Comparison of ENCODE assay signal across 16 cellular contexts in genomic region chr18:49025767-49026500, GRCh38.
A peak's percentile ranks its signal among the peaks of the same experiment; 100 is the strongest.
DNase-seq lines count a peak whose midpoint lies in the region; TF ChIP-seq lines count a peak whose summit lies in the region.
"Had no signal": no experiment of that assay in that cellular context is flagged by ENCODE, and none has a peak within 500 bp of the region (broad histone marks: within the 10 kb centered on the region; RNA-seq: fewer than 3 reads in every experiment).

No MANE protein-coding gene starts in this region.

- H3K4me2 ChIP-seq in BLaER1 (peak overlapping the region; percentile 86), neuronal stem cell (ENCODE audit: insufficient read depth, low read length, poor library complexity, severe bottlenecking) (no peak overlapping the region)
- H3K4me2 ChIP-seq: GM23338, smooth muscle cell had no signal

- H3K23ac ChIP-seq in neuronal stem cell (ENCODE audit: low read depth, low read length, poor library complexity), result peak overlapping the region; percentile 32

- peak overlapping the region; percentile 74 for H3K18ac ChIP-seq in neuronal stem cell (ENCODE audit: low read length)

- H3K36me3 ChIP-seq in BLaER1, result peaks cover 28% of the 10 kb centered on the region
- H3K36me3 ChIP-seq in colonic mucosa, result no peaks in the 10 kb centered on the region
- no peaks in the 10 kb centered on the region for H3K36me3 ChIP-seq in neuronal stem cell (replicated peaks in 1 of 2; ENCODE audit: control insufficient read depth in 2 of 2, insufficient read depth in 2 of 2, low read length in 2 of 2)
- H3K36me3 ChIP-seq: gastrocnemius medialis, MG63 had no signal

- H3K9ac ChIP-seq in BLaER1, result peak overlapping the region; percentile 96
- H3K9ac ChIP-seq in colonic mucosa (ENCODE audit: low read depth in 2 of 2, low read length in 2 of 2), result no peak overlapping the region
- peak overlapping the region; percentile 50 for H3K9ac ChIP-seq in neuronal stem cell (ENCODE audit: low read depth, low read length, poor library complexity)

- H2BK120ac ChIP-seq in neuronal stem cell (ENCODE audit: low read depth, low read length), result peak overlapping the region; percentile 38

- H3K9me3 ChIP-seq in BLaER1, result peaks cover 11% of the 10 kb centered on the region; the same call in 1 of the 2 replicates
- no peaks in the 10 kb centered on the region for H3K9me3 ChIP-seq in colonic mucosa
- peaks cover 0 to 4% of the 10 kb centered on the region in 2 donors for H3K9me3 ChIP-seq in neuronal stem cell (replicated peaks in 1 of 2; ENCODE audit: control insufficient read depth in 2 of 2, insufficient read depth in 1 of 2, low read depth in 1 of 2, low read length in 2 of 2)
- H3K9me3 ChIP-seq: Caco-2, gastrocnemius medialis, MG63, psoas muscle had no signal

- peak overlapping the region; percentile 76 for H2BK5ac ChIP-seq in neuronal stem cell (ENCODE audit: low read length)

- H3K4me1 ChIP-seq in BLaER1 (peaks cover 98% of the 10 kb centered on the region), colonic mucosa (no peaks in the 10 kb centered on the region), neuronal stem cell (ENCODE audit: control insufficient read depth in 2 of 2, insufficient read depth in 1 of 2, low read depth in 1 of 2, low read length in 2 of 2) (no peaks in the 10 kb centered on the region)
- H3K4me1 ChIP-seq: gastrocnemius medialis, psoas muscle had no signal

- no peaks in the 10 kb centered on the region for H3K79me1 ChIP-seq in neuronal stem cell (ENCODE audit: low read depth, low read length)

- no peak overlapping the region for H2AFZ ChIP-seq in neuronal stem cell (ENCODE audit: low read length)
- H2AFZ ChIP-seq: GM23338 had no signal

- WGBS in neuronal stem cell (ENCODE audit: extremely low coverage in 2 of 2, insufficient read length in 2 of 2, insufficient replicate concordance in 1 of 2), 2 donors, result no CpG with 5 or more reads among the region's 10 CpGs

- DNase-seq in GM13976 (ENCODE audit: low spot score), result peak; percentile 16
- DNase-seq in colonic mucosa, result peak; percentile 13
- DNase-seq in neuronal stem cell (ENCODE audit: low spot score), result no peak
- DNase-seq in NCI-H187 (lab: John Stamatoyannopoulos, UW), result no peak
- DNase-seq in LoVo (ENCODE audit: low spot score), result no peak
- no peak for DNase-seq in 8988T
- DNase-seq: Caco-2; gastrocnemius medialis; MG63; NCI-H1436 treated with DMSO at 0.1 percent for 48 hours; stimulated activated CD4-positive, alpha-beta T cell treated with anti-CD3 and anti-CD28 coated beads, Interleukin-4, amount 100 ng/mL, for 4 hours; substantia nigra had no signal

- H3K27ac ChIP-seq in BLaER1 (peak overlapping the region; percentile 100), colonic mucosa (no peak overlapping the region), neuronal stem cell (replicated peaks; ENCODE audit: low read length) (no peak overlapping the region)
- H3K27ac ChIP-seq: gastrocnemius medialis, psoas muscle had no signal

- no peak overlapping the region for H2BK15ac ChIP-seq in neuronal stem cell (ENCODE audit: low read length)

- in situ Hi-C loops in GM13976 (cut with MboI; ENCODE audit: low sequenced_read_pairs, unreplicated experiment), result no loop called here

- no peak overlapping the region for H3K14ac ChIP-seq in neuronal stem cell (ENCODE audit: low read length)

- H3K27me3 ChIP-seq in BLaER1 (no peaks in the 10 kb centered on the region), colonic mucosa (no peaks in the 10 kb centered on the region), neuronal stem cell (ENCODE audit: control insufficient read depth in 3 of 3, insufficient read depth in 3 of 3, low read depth in 1 of 3, low read length in 3 of 3) (no peaks in the 10 kb centered on the region)
- H3K27me3 ChIP-seq: gastrocnemius medialis, MG63 had no signal

- intact Hi-C loops in colonic mucosa (cut with DNase I), result loop anchor here (10.0 kb wide), 1 partner anchor 209 kb away; no protein-coding TSS in a partner anchor

- no peak overlapping the region for H2BK12ac ChIP-seq in neuronal stem cell (ENCODE audit: low read length)

- peak overlapping the region; percentile 75 for H3K4me3 ChIP-seq in BLaER1
- no peak overlapping the region for H3K4me3 ChIP-seq in colonic mucosa
- no peak overlapping the region for H3K4me3 ChIP-seq in neuronal stem cell (ENCODE audit: low read length in 2 of 2)
- H3K4me3 ChIP-seq: gastrocnemius medialis, GM23338, MG63, psoas muscle, smooth muscle cell had no signal

- no peak overlapping the region for H3K4ac ChIP-seq in neuronal stem cell (ENCODE audit: low read length)

- H4K91ac ChIP-seq in neuronal stem cell (ENCODE audit: low read depth, low read length, poor library complexity), result no peak overlapping the region

- H2AK5ac ChIP-seq in neuronal stem cell (ENCODE audit: low read depth, low read length), result peak overlapping the region; percentile 57

- TF ChIP-seq CTCF in GM13976 (IDR thresholded peaks at IDR 0.05; ENCODE audit: borderline replicate concordance, control extremely low read depth, extremely low read depth, insufficient read depth, missing control alignments), result no peak
- no peak for TF ChIP-seq CTCF in colonic mucosa (IDR thresholded peaks at IDR 0.05)

- H4K8ac ChIP-seq in neuronal stem cell (ENCODE audit: low read depth, low read length), result no peak overlapping the region

- no peaks in the 10 kb centered on the region for H4K20me1 ChIP-seq in BLaER1

Comparison
In these comparisons a context has a peak if more than half of its experiments do, and no peak if none do; other contexts are left out.
1. H3K9ac ChIP-seq: peak in BLaER1 (single experiment) and neuronal stem cell (single experiment); none in colonic mucosa (0 of 2).
2. DNase-seq: peak in GM13976 (single experiment) and colonic mucosa (single experiment); none in neuronal stem cell (single experiment), NCI-H187 (0 of 2), LoVo (single experiment) and 8988T (single experiment).